In the genomic region with DNA sequence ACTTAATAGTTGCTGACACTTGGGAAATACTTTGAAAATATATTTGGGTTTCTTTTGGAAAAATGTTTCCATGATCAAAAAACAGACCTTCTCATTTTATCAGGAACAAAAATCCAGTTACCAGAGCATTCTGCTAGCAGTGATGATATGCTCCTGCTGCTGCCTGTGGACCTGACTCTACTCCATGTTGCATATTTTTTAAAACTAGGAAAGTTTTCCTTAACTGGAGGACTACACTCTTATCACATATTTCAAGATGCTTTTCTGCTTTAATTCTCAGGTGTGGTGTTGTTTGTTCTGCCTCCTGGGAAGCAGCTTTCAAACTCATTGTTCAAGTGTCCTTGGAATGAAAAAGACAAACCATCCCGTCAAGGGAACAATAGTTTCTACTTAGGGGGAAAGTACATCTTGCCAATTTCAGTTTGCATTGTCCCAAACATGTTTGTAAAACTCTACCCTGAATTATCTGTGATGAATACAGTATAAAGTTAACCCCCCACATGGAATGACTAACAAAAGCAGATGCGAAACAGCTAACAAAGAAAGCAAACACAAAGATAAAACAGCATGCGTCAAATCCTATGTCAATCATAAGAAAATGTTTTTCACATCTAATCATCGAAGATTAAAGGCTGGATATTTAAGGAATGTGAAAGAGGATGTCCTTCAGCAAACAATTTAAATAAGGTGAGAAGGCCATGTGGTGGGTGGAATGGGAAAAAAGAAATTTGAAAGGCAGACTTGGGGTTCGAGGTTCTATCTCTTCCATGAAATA, we compare ENCODE assay signal across 30 cellular contexts. TPM values are rescaled to one million over a fixed set of nuclear protein-coding genes. Genes with fewer than 3 reads are reported as not detected.
DNase-seq lines count a peak whose midpoint lies in the region; ATAC-seq, FAIRE-seq and TF ChIP-seq lines count a peak whose summit lies in the region.
"Had no signal": no experiment of that assay in that cellular context is flagged by ENCODE, and none has a peak within 500 bp of the region (broad histone marks: within the 10 kb centered on the region; RNA-seq: fewer than 3 reads in every experiment).

No MANE protein-coding gene starts in this region.

- POLR2A ChIA-PET in MCF 10A (lab: Yijun Ruan, JAX) = no interaction called here

- no peaks in the 10 kb centered on the region for H3K27me3 Mint-ChIP-seq in MCF 10A (ENCODE audit: insufficient read depth, unreplicated experiment)

- in situ Hi-C loops in astrocyte of the spinal cord (cut with HindIII; ENCODE audit: low sequenced_read_pairs) = no loop called here

- BruUV-seq in MCF 10A (replicated peaks; lab: Mats Ljungman, UMichigan) = no TSS peak

- TF ChIP-seq CTCF in astrocyte of the spinal cord (IDR thresholded peaks at IDR 0.05; ENCODE audit: low read depth, low read length) (no peak), MCF 10A (IDR thresholded peaks at IDR 0.05; ENCODE audit: unreplicated experiment) (no peak)

- H3K4me3 ChIP-seq in astrocyte of the spinal cord (ENCODE audit: low read depth, low read length) = no peak overlapping the region
- H3K4me3 ChIP-seq: GM12878, smooth muscle cell, testis had no signal

- DNase-seq in H54 (ENCODE audit: insufficient read length, low spot score) (no peak), M059J (ENCODE audit: low read depth) (peak; percentile 19), astrocyte of the spinal cord (ENCODE audit: low read depth, low spot score) (peak; percentile 37), iris pigment epithelial cell (ENCODE audit: low read depth) (peak; percentile 79), MCF 10A (ENCODE audit: unreplicated experiment) (no peak), HTR-8/SVneo (ENCODE audit: insufficient read length, low spot score) (no peak)
- DNase-seq: activated CD4-positive, alpha-beta T cell treated with anti-CD3 and anti-CD28 coated beads, Interleukin-2, amount 50 U/mL, for 1 hour; activated CD8-positive, alpha-beta memory T cell treated with anti-CD3 and anti-CD28 coated beads, Interleukin-2, amount 50 U/mL, for 4 hours; activated naive CD8-positive, alpha-beta T cell treated with anti-CD3 and anti-CD28 coated beads for 36 hours; AML-193; CD8-positive, alpha-beta T cell; cortex of kidney; DMS79; islet precursor cell; Karpas-422; NCI-H1092; NCI-H2029 treated with DMSO at 0.1 percent for 48 hours; NK-92 treated with Interleukin-12 subunit alpha and Interleukin-12 subunit beta, amount 100 ng/mL, for 24 hours; nucleus accumbens; SK-N-SH; stimulated activated naive B cell treated with anti-CD40 and anti-IgM and Interleukin-4, amounts not matched to agents 10 μg/mL and 1 μg/mL and 100 μg/mL, for 72 hours; testis; WERI-Rb-1 had no signal

- CTCF ChIA-PET in MCF 10A (lab: Yijun Ruan, JAX) = interaction anchor here (0.9 to 1.0 kb wide), 2 partner anchors 14 to 336 kb away, joined by 3 to 4 read pairs; no protein-coding TSS in a partner anchor

- H3K4me1 Mint-ChIP-seq in MCF 10A (ENCODE audit: insufficient read depth, unreplicated experiment) = no peaks in the 10 kb centered on the region
- H3K4me1 Mint-ChIP-seq: activated naive CD8-positive, alpha-beta T cell treated with anti-CD3 and anti-CD28 coated beads for 36 hours had no signal

- H3K9me3 Mint-ChIP-seq in MCF 10A (ENCODE audit: unreplicated experiment) = no peaks in the 10 kb centered on the region
- H3K9me3 Mint-ChIP-seq: activated naive CD8-positive, alpha-beta T cell treated with anti-CD3 and anti-CD28 coated beads for 36 hours; activated T-helper 2 cell treated with anti-CD3 and anti-CD28 coated beads, Interferon-gamma antibody, Interleukin-2, Interleukin-4, amounts not matched to agents 10 μg/mL and 5 μg/mL and 100 μg/mL, durations not matched to agents 14 hours and 24 hours and 36 hours; CD8-positive, alpha-beta T cell; stimulated activated naive B cell treated with anti-CD40 and anti-IgM and Interleukin-4, amounts not matched to agents 10 μg/mL and 1 μg/mL and 100 μg/mL, for 72 hours; T-helper 2 cell treated with Interferon-gamma antibody and Interleukin-4, amounts not matched to agents 5 μg/mL and 100 μg/mL, for 36 hours had no signal

- intact Hi-C loops in MCF 10A (cut with micrococcal nuclease) = no loop called here

- no peaks in the 10 kb centered on the region for H3K36me3 Mint-ChIP-seq in MCF 10A (ENCODE audit: insufficient read depth, unreplicated experiment)
- H3K36me3 Mint-ChIP-seq: activated naive CD8-positive, alpha-beta T cell treated with anti-CD3 and anti-CD28 coated beads for 36 hours; CD8-positive, alpha-beta T cell; stimulated activated naive B cell treated with anti-CD40 and anti-IgM and Interleukin-4, amounts not matched to agents 10 μg/mL and 1 μg/mL and 100 μg/mL, for 72 hours had no signal

- H3K4me3 Mint-ChIP-seq in MCF 10A (ENCODE audit: unreplicated experiment) = no peak overlapping the region
- H3K4me3 Mint-ChIP-seq: activated naive CD8-positive, alpha-beta T cell treated with anti-CD3 and anti-CD28 coated beads for 36 hours; CD8-positive, alpha-beta T cell; stimulated activated naive B cell treated with anti-CD40 and anti-IgM and Interleukin-4, amounts not matched to agents 10 μg/mL and 1 μg/mL and 100 μg/mL, for 72 hours; T-helper 2 cell treated with Interferon-gamma antibody and Interleukin-4, amounts not matched to agents 5 μg/mL and 100 μg/mL, for 36 hours had no signal

- peak; percentile 15 for FAIRE-seq in H54 (lab: Jason Lieb, UNC)
- no peak for FAIRE-seq in HTR-8/SVneo (lab: Jason Lieb, UNC)
- FAIRE-seq: endometrium, GM12878, RCC 7860 had no signal

- TF ChIP-seq POLR2A in H54 (IDR thresholded peaks at IDR 0.05; ENCODE audit: low read depth, low read length) = no peak

- no peak overlapping the region for H3K27ac Mint-ChIP-seq in MCF 10A (ENCODE audit: low read depth, unreplicated experiment)
- H3K27ac Mint-ChIP-seq: activated naive CD8-positive, alpha-beta T cell treated with anti-CD3 and anti-CD28 coated beads for 36 hours; activated T-helper 2 cell treated with anti-CD3 and anti-CD28 coated beads, Interferon-gamma antibody, Interleukin-2, Interleukin-4, amounts not matched to agents 10 μg/mL and 5 μg/mL and 100 μg/mL, durations not matched to agents 14 hours and 24 hours and 36 hours; CD8-positive, alpha-beta T cell; stimulated activated naive B cell treated with anti-CD40 and anti-IgM and Interleukin-4, amounts not matched to agents 10 μg/mL and 1 μg/mL and 100 μg/mL, for 72 hours; T-helper 2 cell treated with Interferon-gamma antibody and Interleukin-4, amounts not matched to agents 5 μg/mL and 100 μg/mL, for 36 hours had no signal

- ATAC-seq in GM21529 (IDR thresholded peaks at IDR 0.05; ENCODE audit: unreplicated experiment) = no peak
- ATAC-seq: CD8-positive, alpha-beta T cell; GM12878; stimulated activated naive B cell treated with anti-CD40 and anti-IgM and Interleukin-4, amounts not matched to agents 10 μg/mL and 1 μg/mL and 100 μg/mL, for 72 hours had no signal

RNA-seq across cellular contexts. Expression of a gene that starts 40.1 kb away (rescaled TPM):
- 62.8 and 85.1 TPM in 2 replicates for total RNA-seq in M059J (2014; rRNA removed; shearing (Covaris generic))
- total RNA-seq in MCF 10A (2022) = 62.7 and 66.0 TPM in 2 replicates

Comparison
In these comparisons a context has a peak if more than half of its experiments do, and no peak if none do; other contexts are left out.
1. DNase-seq: peak in M059J (single experiment), astrocyte of the spinal cord (single experiment) and iris pigment epithelial cell (single experiment); none in H54 (single experiment), MCF 10A (single experiment) and HTR-8/SVneo (single experiment).